In the genomic region with DNA sequence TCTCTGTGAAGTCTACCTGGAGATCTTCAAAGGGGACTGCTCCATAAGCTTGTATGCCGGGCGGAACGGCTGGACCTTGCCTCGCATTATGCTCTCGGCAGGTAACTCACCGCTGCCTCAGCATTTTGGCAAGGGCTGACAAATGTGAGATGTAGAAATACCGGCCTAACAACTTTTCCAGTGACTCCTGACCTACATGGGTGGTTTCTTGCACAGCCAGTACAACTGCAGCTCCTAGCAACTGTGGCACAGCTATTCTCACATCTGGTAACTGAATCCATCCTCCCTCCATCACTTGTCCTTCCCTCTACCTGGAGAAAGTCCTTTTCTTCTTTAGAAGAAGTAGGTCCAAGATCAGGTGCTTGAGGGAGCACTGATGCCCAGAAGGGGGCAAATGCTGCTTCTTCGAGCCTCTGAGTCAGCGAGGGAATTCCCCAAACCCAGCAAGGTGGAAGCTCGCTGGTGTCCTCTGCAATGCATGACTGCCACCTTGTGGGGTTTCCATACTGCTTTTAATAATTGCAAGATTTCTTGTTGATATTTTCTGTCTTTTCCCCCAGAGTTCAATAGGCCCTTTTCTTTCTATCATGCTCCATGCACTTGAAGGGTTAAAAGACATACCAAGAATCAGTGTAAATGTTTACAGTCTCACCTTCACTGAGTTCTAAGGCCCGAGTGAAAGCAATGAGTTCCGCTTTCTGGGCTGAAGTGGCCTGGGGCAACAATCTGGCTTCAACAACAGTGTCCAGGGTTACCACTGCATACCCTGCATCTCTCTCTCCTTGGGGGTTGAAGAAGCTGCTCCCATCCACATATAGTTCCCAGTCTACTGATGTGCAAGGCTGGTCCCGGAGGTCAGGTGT, we compare ENCODE assay signal across 8 cellular contexts. TPM values are rescaled to one million over a fixed set of nuclear protein-coding genes. Genes with fewer than 3 reads are reported as not detected.
DNase-seq lines count a peak whose midpoint lies in the region; ATAC-seq and TF ChIP-seq lines count a peak whose summit lies in the region.
"Not testable (repeated sequence)": the region's sequence is repeated elsewhere in the genome, so short reads cannot be mapped to it uniquely, and the experiment has no call there.

No MANE protein-coding gene starts in this region.

- not testable (repeated sequence) for H3K4me2 ChIP-seq in SU-DHL-6 (ENCODE audit: low read depth, low read length, poor library complexity, severe bottlenecking)

- H3K36me3 ChIP-seq in SU-DHL-6 (ENCODE audit: low read length); mucosa of descending colon (ENCODE audit: low read depth): not testable (repeated sequence)

- H3K9me2 ChIP-seq in SU-DHL-6 (replicated peaks; ENCODE audit: insufficient read depth, low read length), result not testable (repeated sequence)

- not testable (repeated sequence) for H4K20me1 ChIP-seq in SU-DHL-6 (ENCODE audit: low read depth, low read length)

- H3K27me3 Mint-ChIP-seq in activated T-cell treated with anti-CD3 and anti-CD28 coated beads, Interleukin-2, amount 50 U/mL, for 72 hours (ENCODE audit: low read depth), result not testable (repeated sequence)

- H3K27ac ChIP-seq in SU-DHL-6 (ENCODE audit: low read depth, low read length), result not testable (repeated sequence)

- H3K9me3 ChIP-seq in SU-DHL-6 (ENCODE audit: insufficient read depth, low read length); mucosa of descending colon: not testable (repeated sequence)

- H3K27ac Mint-ChIP-seq in activated T-cell treated with anti-CD3 and anti-CD28 coated beads, Interleukin-2, amount 50 U/mL, for 72 hours, result not testable (repeated sequence)

- not testable (repeated sequence) for H3K4me3 ChIP-seq in AG10803 (ENCODE audit: low read length); SU-DHL-6 (ENCODE audit: insufficient read depth, low read length, poor library complexity, severe bottlenecking); epithelial cell of esophagus (ENCODE audit: low read length); mucosa of descending colon

- H3K4me1 Mint-ChIP-seq in activated T-cell treated with anti-CD3 and anti-CD28 coated beads, Interleukin-2, amount 50 U/mL, for 72 hours (ENCODE audit: low read depth), result not testable (repeated sequence)

- H3K36me3 Mint-ChIP-seq in activated T-cell treated with anti-CD3 and anti-CD28 coated beads, Interleukin-2, amount 50 U/mL, for 72 hours (ENCODE audit: insufficient read depth in 2 of 2), result not testable (repeated sequence)

- ATAC-seq in activated T-cell treated with anti-CD3 and anti-CD28 coated beads, Interleukin-2, amount 50 U/mL, for 72 hours (replicated peaks in 1 of 2); mucosa of descending colon: not testable (repeated sequence)

- H3K9me3 Mint-ChIP-seq in activated T-cell treated with anti-CD3 and anti-CD28 coated beads, Interleukin-2, amount 50 U/mL, for 72 hours, result not testable (repeated sequence)

- not testable (repeated sequence) for H3K27me3 ChIP-seq in SU-DHL-6 (ENCODE audit: low read length)

- intact Hi-C loops in mucosa of descending colon (cut with DNase I, micrococcal nuclease), result not testable (repeated sequence)

- not testable (repeated sequence) for H3K9ac ChIP-seq in SU-DHL-6 (ENCODE audit: low read length)

- peak; percentile 15 for DNase-seq in AG10803 (ENCODE audit: low read depth)
- not testable (repeated sequence) for DNase-seq in GM20000 (ENCODE audit: low spot score)
- peak; percentile 8 for DNase-seq in NCI-H2107 treated with DMSO at 0.1 percent for 48 hours (lab: John Stamatoyannopoulos, UW; ENCODE audit: unreplicated experiment)
- peak; percentile 73 to 80 for DNase-seq in activated T-cell treated with anti-CD3 and anti-CD28 coated beads, Interleukin-2, amount 50 U/mL, for 72 hours
- DNase-seq in epithelial cell of esophagus (ENCODE audit: low read depth), result peak; percentile 83
- peak in 2 of 3 donors; percentile 35 to 69 for DNase-seq in mucosa of descending colon
- DNase-seq in stimulated activated CD4-positive, alpha-beta T cell treated with anti-CD3 and anti-CD28 coated beads, Interleukin-4, amount 100 ng/mL, for 24 hours, result peak; percentile 78

- H3F3A ChIP-seq in SU-DHL-6 (ENCODE audit: insufficient read depth), result not testable (repeated sequence)

- H3K4me1 ChIP-seq in mucosa of descending colon (ENCODE audit: low read depth), result not testable (repeated sequence)

- not testable (repeated sequence) for H2AFZ ChIP-seq in SU-DHL-6 (ENCODE audit: low read depth, low read length, severe bottlenecking)

- TF ChIP-seq CTCF in AG10803 (conservative IDR thresholded peaks at IDR 0.05; ENCODE audit: low read length) (peak; percentile 40), GM20000 (IDR thresholded peaks at IDR 0.05; ENCODE audit: extremely low read depth, missing control alignments) (peak; percentile 28), SU-DHL-6 (IDR thresholded peaks at IDR 0.05; ENCODE audit: insufficient read depth, low read length, poor library complexity, severe bottlenecking) (peak; percentile 37), epithelial cell of esophagus (IDR thresholded peaks at IDR 0.05; ENCODE audit: insufficient read depth, low read depth, low read length, missing control alignments) (peak; percentile 59), mucosa of descending colon (IDR thresholded peaks at IDR 0.05) (peak; percentile 39)

- H3K4me3 Mint-ChIP-seq in activated T-cell treated with anti-CD3 and anti-CD28 coated beads, Interleukin-2, amount 50 U/mL, for 72 hours, result not testable (repeated sequence)

- H3K79me2 ChIP-seq in SU-DHL-6 (ENCODE audit: insufficient read depth, low read length), result not testable (repeated sequence)

RNA-seq across cellular contexts. Expression of a gene that starts 45.9 kb away (rescaled TPM):
- total RNA-seq in activated T-cell treated with anti-CD3 and anti-CD28 coated beads, Interleukin-2, amount 50 U/mL, for 72 hours, result under 1 TPM; 0.19 to 0.44 TPM
- 10 to 100 TPM; 29.0 to 59.5 (median 43.4) TPM for total RNA-seq in mucosa of descending colon

Comparison
In these comparisons a context has a peak if more than half of its experiments do, and no peak if none do; other contexts are left out.
1. RNA of a gene that starts 45.9 kb away (total RNA-seq): 29.0 to 59.5 TPM in mucosa of descending colon; 0.19 to 0.44 TPM in activated T-cell treated with anti-CD3 and anti-CD28 coated beads, Interleukin-2, amount 50 U/mL, for 72 hours; every median in the first group is over 10 times any median in the second.
2. Peak in every context shown above with its lines, with median percentiles within 50 percentile points of each other: CTCF ChIP-seq.